ENCODE assay signal across 8 cellular contexts in the genomic region with DNA sequence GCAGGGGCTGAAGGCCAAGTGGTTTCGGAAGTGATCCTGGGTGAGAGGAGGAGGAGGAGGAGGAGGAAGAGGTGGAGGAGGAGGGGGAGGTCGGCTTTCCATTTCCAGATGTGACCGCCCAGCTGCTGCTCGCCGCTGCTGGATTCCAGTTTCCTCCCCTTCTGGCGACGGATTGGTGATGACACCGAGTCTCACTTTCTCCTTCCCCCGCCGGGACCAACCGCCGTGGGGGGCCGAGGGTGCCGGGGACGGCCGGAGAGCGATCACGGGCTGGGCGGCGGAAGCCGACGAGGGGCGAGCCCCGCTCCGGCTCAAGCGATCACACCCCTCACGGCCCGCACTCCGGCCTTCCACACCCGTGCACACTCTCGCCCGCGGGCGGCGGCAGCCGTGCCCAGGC. TPM values are rescaled to one million over a fixed set of nuclear protein-coding genes. Genes with fewer than 3 reads are reported as not detected.
DNase-seq lines count a peak whose midpoint lies in the region; ATAC-seq and TF ChIP-seq lines count a peak whose summit lies in the region.
"Not testable (repeated sequence)": the region's sequence is repeated elsewhere in the genome, so short reads cannot be mapped to it uniquely, and the experiment has no call there.

No MANE protein-coding gene starts in this region.

- H3K4me3 Mint-ChIP-seq in activated CD8-positive, alpha-beta T cell treated with anti-CD3 and anti-CD28 coated beads for 36 hours: peak overlapping the region; percentile 75

- H3K27me3 Mint-ChIP-seq in activated CD8-positive, alpha-beta T cell treated with anti-CD3 and anti-CD28 coated beads for 36 hours: not testable (repeated sequence)

- H3K4me3 ChIP-seq in AG09309 (ENCODE audit: control insufficient read depth, low read depth, low read length): peak overlapping the region; percentile 58
- peak overlapping the region; percentile 58 for H3K4me3 ChIP-seq in H7 (ENCODE audit: insufficient read depth, low read depth, low read length)
- peak overlapping the region; percentile 60 for H3K4me3 ChIP-seq in PC-3 (ENCODE audit: low read length)
- H3K4me3 ChIP-seq in mammary epithelial cell (replicated peaks in 1 of 3; ENCODE audit: insufficient read depth in 1 of 3, low read depth in 2 of 3, low read length in 3 of 3): peak overlapping the region; percentile 45 to 62 (median 59)
- H3K4me3 ChIP-seq in mucosa of rectum (ENCODE audit: low read length in 2 of 2): peak overlapping the region; percentile 52 to 62

- H3K4me1 Mint-ChIP-seq in activated CD8-positive, alpha-beta T cell treated with anti-CD3 and anti-CD28 coated beads for 36 hours (ENCODE audit: low read depth): not testable (repeated sequence)

- ATAC-seq in PC-3; activated CD8-positive, alpha-beta T cell treated with anti-CD3 and anti-CD28 coated beads for 36 hours: not testable (repeated sequence)

- not testable (repeated sequence) for H3K79me2 ChIP-seq in PC-3 (ENCODE audit: low read length); mammary epithelial cell (ENCODE audit: insufficient read depth, low read length)

- 0 out of 2 replicates have a peak overlapping the region, but pooled peaks have one; percentile 55 for H2AFZ ChIP-seq in PC-3 (ENCODE audit: low read length)
- peak overlapping the region; percentile 75 for H2AFZ ChIP-seq in mammary epithelial cell (ENCODE audit: low read depth, low read length)

- H3K9ac ChIP-seq in PC-3 (ENCODE audit: low read length); mammary epithelial cell (ENCODE audit: insufficient read depth, low read length): not testable (repeated sequence)
- H3K9ac ChIP-seq in mucosa of rectum (ENCODE audit: low read depth in 1 of 2, low read length in 2 of 2): peak overlapping the region in 1 of 2 donors; percentile 70

- H3K27ac ChIP-seq in PC-3 (ENCODE audit: low read length): not testable (repeated sequence)
- H3K27ac ChIP-seq in mammary epithelial cell (ENCODE audit: insufficient read depth, low read depth, low read length) (peak overlapping the region; percentile 40), mucosa of rectum (ENCODE audit: low read depth in 2 of 2, low read length in 2 of 2) (peak overlapping the region; percentile 68 to 75)

- H3K9me2 ChIP-seq in PC-3 (replicated peaks; ENCODE audit: low read length): not testable (repeated sequence)

- not testable (repeated sequence) for H3K27me3 ChIP-seq in H7 (ENCODE audit: control insufficient read depth, insufficient read depth, low read length); PC-3 (ENCODE audit: low read length); mammary epithelial cell (ENCODE audit: insufficient read depth, low read length); mucosa of rectum (ENCODE audit: control insufficient read depth in 2 of 2, insufficient read depth in 2 of 2, low read length in 2 of 2)

- not testable (repeated sequence) for H3K36me3 ChIP-seq in H7 (replicated peaks; ENCODE audit: control insufficient read depth, insufficient read depth, low read length); PC-3 (ENCODE audit: low read depth, low read length); mammary epithelial cell (ENCODE audit: insufficient read depth, low read length); mucosa of rectum (ENCODE audit: control insufficient read depth in 2 of 2, insufficient read depth in 2 of 2, low read length in 2 of 2)

- not testable (repeated sequence) for H3K9me3 ChIP-seq in PC-3 (ENCODE audit: low read length); mammary epithelial cell (replicated peaks; ENCODE audit: insufficient read depth, low read length); mucosa of rectum (ENCODE audit: control insufficient read depth in 2 of 2, low read length in 2 of 2)

- WGBS in mammary epithelial cell (ENCODE audit: low coverage, missing lambda C conversion rate): no CpG with 5 or more reads among the region's 36 CpGs

- H3K4me2 ChIP-seq in PC-3 (ENCODE audit: low read length): peak overlapping the region; percentile 76
- H3K4me2 ChIP-seq in mammary epithelial cell (ENCODE audit: insufficient read depth, low read depth, low read length): peak overlapping the region; percentile 54

- H4K20me1 ChIP-seq in PC-3 (ENCODE audit: low read length); mammary epithelial cell (ENCODE audit: insufficient read depth, low read length): not testable (repeated sequence)

- not testable (repeated sequence) for H3F3A ChIP-seq in PC-3 (ENCODE audit: low read length, unreplicated experiment)

- H3K36me3 Mint-ChIP-seq in activated CD8-positive, alpha-beta T cell treated with anti-CD3 and anti-CD28 coated beads for 36 hours (ENCODE audit: low read depth): not testable (repeated sequence)

- CTCF ChIA-PET in PC-3 (lab: Charles Lee); activated CD8-positive, alpha-beta T cell treated with anti-CD3 and anti-CD28 coated beads for 36 hours (lab: Charles Lee); mammary epithelial cell (lab: Charles Lee; ENCODE audit: low non-redundant PET): not testable (repeated sequence)

- not testable (repeated sequence) for BruUV-seq in PC-3 (replicated peaks; lab: Mats Ljungman, UMichigan); mammary epithelial cell (replicated peaks; lab: Mats Ljungman, UMichigan)

- dilution Hi-C loops in mammary epithelial cell (cut with HindIII; ENCODE audit: low sequenced_read_pairs): not testable (repeated sequence)

- intact Hi-C loops in PC-3 (cut with micrococcal nuclease); activated CD8-positive, alpha-beta T cell treated with anti-CD3 and anti-CD28 coated beads for 36 hours (cut with micrococcal nuclease); mammary epithelial cell (cut with micrococcal nuclease); head of caudate nucleus (cut with DNase I): not testable (repeated sequence)

- not testable (repeated sequence) for H3K9me3 Mint-ChIP-seq in activated CD8-positive, alpha-beta T cell treated with anti-CD3 and anti-CD28 coated beads for 36 hours

- not testable (repeated sequence) for DNase-seq in AG09309 (ENCODE audit: low read depth)
- DNase-seq in H7: peak; percentile 54
- DNase-seq in PC-3: peak; percentile 1
- peak; percentile 63 for DNase-seq in activated CD8-positive, alpha-beta T cell treated with anti-CD3 and anti-CD28 coated beads for 36 hours
- DNase-seq in mammary epithelial cell: peak; percentile 31
- DNase-seq in head of caudate nucleus: peak in 31 of 42 donors; percentile 1 to 52 (median 17)
- DNase-seq in stimulated activated CD4-positive, alpha-beta T cell treated with anti-CD3 and anti-CD28 coated beads, Interleukin-2, amount 100 ng/mL, for 48 hours: peak; percentile 36 to 45

- peak overlapping the region; percentile 91 for H3K27ac Mint-ChIP-seq in activated CD8-positive, alpha-beta T cell treated with anti-CD3 and anti-CD28 coated beads for 36 hours

- TF ChIP-seq CTCF in AG09309 (IDR thresholded peaks at IDR 0.05; ENCODE audit: control insufficient read depth, insufficient read depth, low read depth, low read length, missing control alignments); PC-3 (conservative IDR thresholded peaks at IDR 0.05; ENCODE audit: low read depth, low read length); activated CD8-positive, alpha-beta T cell treated with anti-CD3 and anti-CD28 coated beads for 36 hours (IDR thresholded peaks at IDR 0.05); mammary epithelial cell (conservative IDR thresholded peaks at IDR 0.05 in 1 of 2, IDR thresholded peaks at IDR 0.05 in 1 of 2; ENCODE audit: extremely low read depth in 1 of 2, insufficient read depth in 1 of 2, low read depth in 1 of 2, low read length in 2 of 2): not testable (repeated sequence)

- in situ Hi-C loops in mammary epithelial cell (cut with MboI; ENCODE audit: low sequenced_read_pairs in 2 of 2): not testable (repeated sequence)

- POLR2A ChIA-PET in PC-3 (lab: Charles Lee; ENCODE audit: unreplicated experiment); activated CD8-positive, alpha-beta T cell treated with anti-CD3 and anti-CD28 coated beads for 36 hours (lab: Charles Lee): not testable (repeated sequence)

- not testable (repeated sequence) for H3K4me1 ChIP-seq in PC-3 (ENCODE audit: insufficient read depth, low read length); mammary epithelial cell (ENCODE audit: insufficient read depth, low read length); mucosa of rectum (ENCODE audit: control insufficient read depth in 2 of 2, insufficient read depth in 2 of 2, low read length in 2 of 2)

RNA-seq across cellular contexts. Expression of gene PPIAL4D, which starts 26.1 kb away (rescaled TPM):
- total RNA-seq in H7 (2014; rRNA removed; shearing (Covaris generic)): not detected in 2 replicates
- not detected in 2 replicates for total RNA-seq in PC-3 (2014; rRNA removed)
- not detected for total RNA-seq in activated CD8-positive, alpha-beta T cell treated with anti-CD3 and anti-CD28 coated beads for 36 hours
- not detected for total RNA-seq in mammary epithelial cell
- polyA plus RNA-seq in mammary epithelial cell: not detected
- not detected for polyA minus RNA-seq in mammary epithelial cell
